1 cellular context compared by ENCODE assay signal in genomic region chr16:49489686-49490320, GRCh38.
TF ChIP-seq lines count a peak whose summit lies in the region.

No MANE protein-coding gene starts in this region.

TF ChIP-seq in HepG2, 621 proteins besides CTCF, POLR2A, EP300 and RAD21 (continued from another document):
- no peak for TF ChIP-seq ZNF230 (CRISPR knock-in tag; IDR thresholded peaks at IDR 0.05)
- TF ChIP-seq NR2F6 (IDR thresholded peaks at IDR 0.05) = no peak
- no peak for TF ChIP-seq NR2F6 (CRISPR knock-in tag; IDR thresholded peaks at IDR 0.05)
- no peak for TF ChIP-seq ZNF704 (CRISPR knock-in tag; IDR thresholded peaks at IDR 0.05; ENCODE audit: borderline replicate concordance)
- no peak for TF ChIP-seq CSRNP2 (CRISPR knock-in tag; conservative IDR thresholded peaks at IDR 0.05; ENCODE audit: low read depth)
- TF ChIP-seq IKZF4 (CRISPR knock-in tag; IDR thresholded peaks at IDR 0.05; ENCODE audit: borderline replicate concordance, low read depth, not compliant biosample characterization) = no peak
- no peak for TF ChIP-seq ZKSCAN8 (CRISPR knock-in tag; IDR thresholded peaks at IDR 0.05; ENCODE audit: borderline replicate concordance)
